Comparison of ENCODE assay signal across 8 cellular contexts in the genomic region with DNA sequence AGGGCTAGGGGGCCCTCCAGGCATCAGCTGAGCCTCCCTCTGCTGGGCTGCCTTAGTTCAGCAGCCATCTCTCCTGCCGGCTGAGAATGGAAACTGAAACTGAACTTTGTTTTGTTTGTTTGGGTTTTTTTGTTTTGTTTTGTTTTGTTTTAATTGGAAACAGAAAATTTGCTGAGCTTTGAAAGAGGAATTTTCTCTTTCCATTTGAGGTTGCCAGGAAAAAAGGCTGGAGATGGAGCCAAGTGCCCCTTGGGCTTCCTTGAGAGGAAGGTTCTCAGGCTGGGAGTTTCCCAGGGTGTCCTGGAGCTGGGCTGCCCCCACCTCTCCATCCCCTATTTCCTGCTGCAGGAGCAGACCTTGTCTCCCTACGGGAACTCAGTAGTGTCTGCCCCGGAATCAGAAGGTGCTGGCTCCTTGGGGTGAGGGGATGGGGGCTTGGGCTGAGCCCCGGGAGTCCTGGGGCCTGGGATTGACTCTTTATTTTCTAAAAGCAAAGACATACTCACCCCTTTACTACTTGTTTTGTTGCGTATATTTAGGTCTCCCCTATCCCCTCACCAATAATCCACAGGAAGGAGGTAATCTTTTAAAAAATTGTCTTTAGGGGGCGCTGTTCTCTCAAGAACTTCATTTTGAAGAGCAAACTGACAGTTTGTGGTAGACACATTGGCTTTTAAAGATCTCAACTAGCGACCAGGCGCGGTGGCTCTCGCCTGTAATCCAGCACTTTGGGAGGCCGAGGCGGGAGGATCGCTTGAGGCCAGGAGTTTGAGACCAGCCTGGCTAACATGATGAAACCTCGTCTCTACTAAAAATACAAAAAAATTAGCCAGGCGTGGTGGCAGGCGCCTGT. TPM values are rescaled to one million over a fixed set of nuclear protein-coding genes. Genes with fewer than 3 reads are reported as not detected.
A peak's percentile ranks its signal among the peaks of the same experiment; 100 is the strongest.
DNase-seq lines count a peak whose midpoint lies in the region; ATAC-seq, FAIRE-seq and TF ChIP-seq lines count a peak whose summit lies in the region.

No MANE protein-coding gene starts in this region.

- peak; percentile 80 for ATAC-seq in GM19395 (IDR thresholded peaks at IDR 0.05; ENCODE audit: unreplicated experiment)
- ATAC-seq in HG03469 (IDR thresholded peaks at IDR 0.05; ENCODE audit: unreplicated experiment), result peak; percentile 69

- FAIRE-seq in D721Med (lab: Jason Lieb, UNC), result no peak

- DNase-seq in D721Med (ENCODE audit: insufficient read length, low spot score) (no peak), RPMI7951 (ENCODE audit: low read depth) (peak; percentile 65), germinal center (ENCODE audit: low spot score) (peak; percentile 70), pons (ENCODE audit: low spot score) (peak; percentile 64), middle frontal gyrus (ENCODE audit: extremely low spot score, low spot score) (no peak)
- peak; percentile 38 for DNase-seq in activated gamma-delta T cell treated with anti-CD3 and anti-CD28 coated beads, Interleukin-2, amount 50 U/mL, for 16 hours (ENCODE audit: low read depth)

- peak; percentile 37 for TF ChIP-seq CTCF in D721Med (IDR thresholded peaks at IDR 0.05; ENCODE audit: insufficient read depth, missing control alignments)

RNA-seq across cellular contexts. Expression of gene OASL, which starts 21.3 kb away (rescaled TPM):
- 2.9 and 3.0 TPM in 2 replicates for total RNA-seq in RPMI7951 (2014; rRNA removed; shearing (Covaris generic))

RNA-seq across cellular contexts. Expression of gene C12orf43, which starts 44.1 kb away (rescaled TPM):
- total RNA-seq in RPMI7951 (2014; rRNA removed; shearing (Covaris generic)), result 10.0 and 11.3 TPM in 2 replicates

Comparison
In these comparisons a context has a peak if more than half of its experiments do, and no peak if none do; other contexts are left out.
1. DNase-seq: peak in RPMI7951 (single experiment), activated gamma-delta T cell treated with anti-CD3 and anti-CD28 coated beads, Interleukin-2, amount 50 U/mL, for 16 hours (single experiment), germinal center (single experiment) and pons (single experiment); none in D721Med (single experiment) and middle frontal gyrus (single experiment).